In genomic region chr10:29725927-29726326, GRCh38 we compare ENCODE assay signal across 8 cellular contexts.
A peak's percentile ranks its signal among the peaks of the same experiment; 100 is the strongest.
DNase-seq lines count a peak whose midpoint lies in the region; ATAC-seq and TF ChIP-seq lines count a peak whose summit lies in the region.
"Not testable (repeated sequence)": the region's sequence is repeated elsewhere in the genome, so short reads cannot be mapped to it uniquely, and the experiment has no call there.

No MANE protein-coding gene starts in this region.

- H3K27ac ChIP-seq in BLaER1 treated with 17β-estradiol and CSF1 and Interleukin-3, amounts not matched to agents 10 nM and 100 nM = peak overlapping the region in 9 of 11 experiments; percentile 61 to 86 (median 79); a peak in 18 of 22 replicates
- H3K27ac ChIP-seq in HL-60 (replicated peaks) (peak overlapping the region; percentile 50), esophagus muscularis mucosa (replicated peaks in 1 of 4) (peak overlapping the region; percentile 52 to 99 (median 98)), heart left ventricle (peak overlapping the region in 11 of 12 donors; percentile 28 to 98 (median 62)), neutrophil (peak overlapping the region; percentile 81), stomach (peak overlapping the region in 3 of 5 donors; percentile 6 to 68 (median 50)), transverse colon (peak overlapping the region; percentile 1 to 99 (median 83))
- not testable (repeated sequence) for H3K27ac ChIP-seq in hepatocyte

- H3K27me3 ChIP-seq in BLaER1 treated with 17β-estradiol and CSF1 and Interleukin-3, amounts not matched to agents 10 nM and 100 nM; HL-60 (ENCODE audit: insufficient read depth, poor library complexity, severe bottlenecking); esophagus muscularis mucosa; heart left ventricle; hepatocyte; neutrophil; stomach; transverse colon: not testable (repeated sequence)

- H3K9me2 ChIP-seq in hepatocyte (replicated peaks; ENCODE audit: insufficient read depth) = not testable (repeated sequence)

- intact Hi-C loops in esophagus muscularis mucosa (cut with DNase I); stomach (cut with DNase I; ENCODE audit: low total_unique reads): not testable (repeated sequence)
- intact Hi-C loops in heart left ventricle (cut with DNase I) = loop anchor here in 2 of 10 donors (2.0 to 5.0 kb wide), 2 partner anchors 83 to 84 kb away; no protein-coding TSS in a partner anchor
- intact Hi-C loops in transverse colon (cut with DNase I; ENCODE audit: low total_unique reads) = loop anchor here (10.0 kb wide), 1 partner anchor 131 kb away; no protein-coding TSS in a partner anchor

- not testable (repeated sequence) for H2AFZ ChIP-seq in hepatocyte

- peak overlapping the region; percentile 71 to 87 (median 82) for H3K4me2 ChIP-seq in BLaER1 treated with 17β-estradiol and CSF1 and Interleukin-3, amounts not matched to agents 10 nM and 100 nM
- peak overlapping the region; percentile 57 for H3K4me2 ChIP-seq in hepatocyte

- peak overlapping the region in 10 of 11 experiments; percentile 4 to 78 (median 70); a peak in 17 of 22 replicates for H3K9ac ChIP-seq in BLaER1 treated with 17β-estradiol and CSF1 and Interleukin-3, amounts not matched to agents 10 nM and 100 nM

- H3K9me3 ChIP-seq in BLaER1 treated with 17β-estradiol and CSF1 and Interleukin-3, amounts not matched to agents 10 nM and 100 nM (replicated peaks in 1 of 11) = peaks cover 5 to 45% (median 29%) of the 10 kb centered on the region in 11 experiments
- H3K9me3 ChIP-seq in esophagus muscularis mucosa; heart left ventricle; hepatocyte (ENCODE audit: low read depth); neutrophil; stomach; transverse colon: not testable (repeated sequence)

- not testable (repeated sequence) for H4K20me1 ChIP-seq in BLaER1 treated with 17β-estradiol and CSF1 and Interleukin-3, amounts not matched to agents 10 nM and 100 nM
- peaks cover 11% of the 10 kb centered on the region for H4K20me1 ChIP-seq in hepatocyte (ENCODE audit: insufficient read depth, poor library complexity, severe bottlenecking)

- TF ChIP-seq POLR2A in esophagus muscularis mucosa (IDR thresholded peaks at IDR 0.05; ENCODE audit: low read depth); heart left ventricle (IDR thresholded peaks at IDR 0.05); stomach (IDR thresholded peaks at IDR 0.05); transverse colon (IDR thresholded peaks at IDR 0.05): not testable (repeated sequence)

- H3K4me3 ChIP-seq in BLaER1 treated with 17β-estradiol and CSF1 and Interleukin-3, amounts not matched to agents 10 nM and 100 nM = peak overlapping the region in 7 of 10 experiments; percentile 21 to 58 (median 41); a peak in 10 of 20 replicates
- H3K4me3 ChIP-seq in HL-60 (replicated peaks; ENCODE audit: insufficient read depth, low read length); heart left ventricle; hepatocyte; stomach; transverse colon: not testable (repeated sequence)
- peak overlapping the region in 1 of 4 donors; percentile 12 for H3K4me3 ChIP-seq in esophagus muscularis mucosa
- H3K4me3 ChIP-seq in neutrophil (ENCODE audit: low read depth in 1 of 2, low read length in 1 of 2) = peak overlapping the region in 1 of 2 experiments; percentile 31

- H3K36me3 ChIP-seq in BLaER1 treated with 17β-estradiol and CSF1 and Interleukin-3, amounts not matched to agents 10 nM and 100 nM = peaks cover 0 to 30% (median 9%) of the 10 kb centered on the region in 11 experiments; a peak in 13 of 22 replicates
- not testable (repeated sequence) for H3K36me3 ChIP-seq in esophagus muscularis mucosa; heart left ventricle; hepatocyte (replicated peaks; ENCODE audit: insufficient read depth, low read depth); neutrophil; stomach; transverse colon

- not testable (repeated sequence) for TF ChIP-seq EP300 in esophagus muscularis mucosa (IDR thresholded peaks at IDR 0.05); stomach (IDR thresholded peaks at IDR 0.05); transverse colon (IDR thresholded peaks at IDR 0.05; ENCODE audit: low read depth)

- ATAC-seq in heart left ventricle = peak in 1 of 4 donors; percentile 1

- H3K79me2 ChIP-seq in hepatocyte = peaks cover 89% of the 10 kb centered on the region

- not testable (repeated sequence) for DNase-seq in HL-60 (ENCODE audit: low read depth in 1 of 2, low spot score in 1 of 2); esophagus muscularis mucosa (ENCODE audit: extremely low spot score); heart left ventricle; hepatocyte (ENCODE audit: low spot score); stomach; transverse colon

- H3K4me1 ChIP-seq in BLaER1 treated with 17β-estradiol and CSF1 and Interleukin-3, amounts not matched to agents 10 nM and 100 nM = peaks cover 33 to 58% (median 45%) of the 10 kb centered on the region in 10 experiments
- H3K4me1 ChIP-seq in esophagus muscularis mucosa = peaks cover 24 to 97% (median 93%) of the 10 kb centered on the region in 4 donors
- H3K4me1 ChIP-seq in heart left ventricle = peaks cover 0 to 49% (median 28%) of the 10 kb centered on the region in 12 donors
- H3K4me1 ChIP-seq in hepatocyte (ENCODE audit: insufficient read depth) = peaks cover 41% of the 10 kb centered on the region
- peaks cover 79 to 84% of the 10 kb centered on the region in 2 experiments for H3K4me1 ChIP-seq in neutrophil (ENCODE audit: control insufficient read depth in 1 of 2, insufficient read depth in 1 of 2, low read depth in 1 of 2, low read length in 1 of 2)
- peaks cover 15 to 84% (median 43%) of the 10 kb centered on the region in 4 donors for H3K4me1 ChIP-seq in stomach
- peaks cover 18 to 65% (median 43%) of the 10 kb centered on the region in 4 donors for H3K4me1 ChIP-seq in transverse colon

- TF ChIP-seq CTCF in HL-60 (IDR thresholded peaks at IDR 0.05; ENCODE audit: insufficient read depth, low read length); esophagus muscularis mucosa (IDR thresholded peaks at IDR 0.05); heart left ventricle (IDR thresholded peaks at IDR 0.05); hepatocyte (IDR thresholded peaks at IDR 0.05; ENCODE audit: poor library complexity); neutrophil (IDR thresholded peaks at IDR 0.05); stomach (IDR thresholded peaks at IDR 0.05); transverse colon (IDR thresholded peaks at IDR 0.05): not testable (repeated sequence)

- whole genome bisulfite sequencing in esophagus muscularis mucosa = 40% methylated on average over 1 of the region's 1 CpG
- WGBS in heart left ventricle, 4 donors = 68 to 81% (median 79%) methylated on average over 1 of the region's 1 CpG
- 84% methylated on average over 1 of the region's 1 CpG for WGBS in hepatocyte (ENCODE audit: low lambda C conversion rate, missing lambda C conversion rate)
- 67 to 92% (median 90%) methylated on average over 1 of the region's 1 CpG for WGBS in stomach, 5 donors
- 73 to 100% methylated on average over 1 of the region's 1 CpG for WGBS in transverse colon (ENCODE audit: low coverage in 1 of 2), 2 donors

- in situ Hi-C loops in transverse colon (cut with MboI; ENCODE audit: low pct_ligation_motif_present in 1 of 4, low pct_unique_long_range_greater_than_20kb in 1 of 4, low sequenced_read_pairs in 3 of 4) = loop anchor here in 1 of 4 donors (25.0 kb wide), 1 partner anchor 214 kb away; no protein-coding TSS in a partner anchor
